ENCODE assay signal across 17 cellular contexts in the genomic region with DNA sequence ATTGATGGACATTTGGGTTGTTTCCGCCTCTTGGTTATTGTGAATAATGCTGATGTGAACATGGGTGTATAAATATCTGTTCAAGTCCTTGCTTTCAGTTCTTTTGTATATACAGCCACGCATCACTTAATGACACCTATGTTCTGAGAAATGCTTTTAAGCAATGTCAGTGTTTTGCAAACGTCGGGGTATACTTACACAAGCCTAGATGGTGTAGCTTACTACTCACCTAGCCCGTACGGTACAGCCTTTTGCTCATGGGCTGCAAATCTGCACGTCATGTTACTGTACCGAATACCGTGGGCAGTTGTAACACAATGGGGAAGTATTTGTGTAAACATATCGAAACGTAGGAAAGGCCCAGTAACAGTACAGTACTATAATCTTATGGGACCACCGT. TPM values are rescaled to one million over a fixed set of nuclear protein-coding genes. Genes with fewer than 3 reads are reported as not detected.
A peak's percentile ranks its signal among the peaks of the same experiment; 100 is the strongest.
DNase-seq lines count a peak whose midpoint lies in the region; ATAC-seq, FAIRE-seq and TF ChIP-seq lines count a peak whose summit lies in the region.
"Had no signal": no experiment of that assay in that cellular context is flagged by ENCODE, and none has a peak within 500 bp of the region (broad histone marks: within the 10 kb centered on the region; RNA-seq: fewer than 3 reads in every experiment).

No MANE protein-coding gene starts in this region.

- CTCF ChIA-PET in K562 (lab: Yijun Ruan, JAX; ENCODE audit: low intra/inter-chr PET ratio), result no interaction called here
- CTCF ChIA-PET in activated CD8-positive, alpha-beta T cell treated with anti-CD3 and anti-CD28 coated beads, Interleukin-2, amount 10 ng/mL, durations not matched to agents 7 days and 5 days (lab: Charles Lee), result interaction anchor here (1.0 to 2.2 kb wide), 4 partner anchors 9 to 90 kb away, joined by 3 to 11 read pairs (median 4); no protein-coding TSS in a partner anchor

- H2AFZ ChIP-seq in K562 (ENCODE audit: low read depth, low read length), result no peak overlapping the region

- no peaks in the 10 kb centered on the region for H3K27me3 Mint-ChIP-seq in T-helper 2 cell treated with Interferon-gamma antibody and Interleukin-4, amounts not matched to agents 5 μg/mL and 100 μg/mL, for 36 hours (ENCODE audit: low read depth)
- H3K27me3 Mint-ChIP-seq in activated CD8-positive, alpha-beta T cell treated with anti-CD3 and anti-CD28 coated beads, Interleukin-2, amount 10 ng/mL, durations not matched to agents 7 days and 5 days (ENCODE audit: low read depth), result no peaks in the 10 kb centered on the region

- H3K4me3 ChIP-seq in K562 (no peak overlapping the region), spleen (peak overlapping the region in 1 of 8 donors; percentile 42)
- H3K4me3 ChIP-seq: dorsolateral prefrontal cortex, transverse colon had no signal

- H3K79me2 ChIP-seq in K562 (ENCODE audit: control insufficient read depth, insufficient read depth, low read length), result peaks cover 45% of the 10 kb centered on the region

- H3K36me3 ChIP-seq in K562 (ENCODE audit: control insufficient read depth, insufficient read depth, low read length), result peaks cover 5% of the 10 kb centered on the region; the same call in 2 of the 3 replicates
- H3K36me3 ChIP-seq in spleen, result peaks cover 0 to 12% (median 0%) of the 10 kb centered on the region in 6 donors
- H3K36me3 ChIP-seq: transverse colon had no signal

- TF ChIP-seq RAD21 in K562 (CRISPR knock-in tag; conservative IDR thresholded peaks at IDR 0.05 in 1 of 2, IDR thresholded peaks at IDR 0.05 in 1 of 2), result no peak

- H3K9me3 Mint-ChIP-seq in T-helper 2 cell treated with Interferon-gamma antibody and Interleukin-4, amounts not matched to agents 5 μg/mL and 100 μg/mL, for 36 hours, result peaks cover 7% of the 10 kb centered on the region
- peaks cover 15% of the 10 kb centered on the region for H3K9me3 Mint-ChIP-seq in activated CD8-positive, alpha-beta T cell treated with anti-CD3 and anti-CD28 coated beads, Interleukin-2, amount 10 ng/mL, durations not matched to agents 7 days and 5 days (ENCODE audit: insufficient read depth)

- H3K27me3 ChIP-seq in K562 (ENCODE audit: control insufficient read depth in 2 of 2, insufficient read depth in 2 of 2, low read length in 2 of 2) (no peaks in the 10 kb centered on the region), spleen (replicated peaks in 1 of 7) (no peaks in the 10 kb centered on the region)
- H3K27me3 ChIP-seq: dorsolateral prefrontal cortex, transverse colon had no signal

- H3K9me1 ChIP-seq in K562 (ENCODE audit: control insufficient read depth, insufficient read depth, low read length), result no peaks in the 10 kb centered on the region

- H3K4me3 Mint-ChIP-seq in T-helper 2 cell treated with Interferon-gamma antibody and Interleukin-4, amounts not matched to agents 5 μg/mL and 100 μg/mL, for 36 hours, result no peak overlapping the region
- H3K4me3 Mint-ChIP-seq in activated CD8-positive, alpha-beta T cell treated with anti-CD3 and anti-CD28 coated beads, Interleukin-2, amount 10 ng/mL, durations not matched to agents 7 days and 5 days, result no peak overlapping the region
- H3K4me3 Mint-ChIP-seq: nephron had no signal

- in situ Hi-C loops in K562 (cut with MboI), result no loop called here

- BruUV-seq in K562 (replicated peaks; lab: Mats Ljungman, UMichigan), result no TSS peak

- no peak for TF ChIP-seq EP300 in K562 (IDR thresholded peaks at IDR 0.05; ENCODE audit: low read length)

- TF ChIP-seq POLR2A in K562 (conservative IDR thresholded peaks at IDR 0.05) (no peak), spleen (IDR thresholded peaks at IDR 0.05) (no peak)

- H3K9ac ChIP-seq in K562 (ENCODE audit: insufficient read depth in 1 of 2, low read depth in 2 of 2, low read length in 2 of 2), result no peak overlapping the region

- POLR2A ChIA-PET in K562 (lab: Yijun Ruan, JAX), result interaction anchor here (0.7 to 1.1 kb wide), 3 partner anchors 8 to 14 kb away, joined by 3 read pairs; no protein-coding TSS in a partner anchor
- POLR2A ChIA-PET in activated CD8-positive, alpha-beta T cell treated with anti-CD3 and anti-CD28 coated beads, Interleukin-2, amount 10 ng/mL, durations not matched to agents 7 days and 5 days (lab: Charles Lee), result no interaction called here

- intact Hi-C loops in K562 (cut with micrococcal nuclease), result no loop called here
- intact Hi-C loops in spleen (cut with DNase I; ENCODE audit: low total_unique reads), result no loop called here

- peaks cover 31% of the 10 kb centered on the region for H3K36me3 Mint-ChIP-seq in T-helper 2 cell treated with Interferon-gamma antibody and Interleukin-4, amounts not matched to agents 5 μg/mL and 100 μg/mL, for 36 hours (ENCODE audit: low read depth)
- H3K36me3 Mint-ChIP-seq in activated CD8-positive, alpha-beta T cell treated with anti-CD3 and anti-CD28 coated beads, Interleukin-2, amount 10 ng/mL, durations not matched to agents 7 days and 5 days (ENCODE audit: low read depth), result peaks cover 25% of the 10 kb centered on the region

- peaks cover 14% of the 10 kb centered on the region for H4K20me1 ChIP-seq in K562 (replicated peaks; ENCODE audit: control insufficient read depth, insufficient read depth, low read length)

- peaks cover 25 to 41% of the 10 kb centered on the region in 2 experiments for H3K4me1 ChIP-seq in K562 (replicated peaks in 1 of 2; ENCODE audit: control insufficient read depth in 2 of 2, insufficient read depth in 2 of 2, low read length in 2 of 2)
- H3K4me1 ChIP-seq in spleen, result peaks cover 10 to 100% (median 67%) of the 10 kb centered on the region in 6 donors

- ATAC-seq in HG02938 (IDR thresholded peaks at IDR 0.05; ENCODE audit: unreplicated experiment) (peak; percentile 48), K562 (peak; percentile 21; the same call in 2 of the 3 replicates)
- no peak for ATAC-seq in activated CD8-positive, alpha-beta T cell treated with anti-CD3 and anti-CD28 coated beads, Interleukin-2, amount 10 ng/mL, durations not matched to agents 7 days and 5 days

- WGBS in K562 (ENCODE audit: insufficient coverage, low coverage, missing lambda C conversion rate), result 48% methylated on average over 12 of the region's 12 CpGs
- 35 to 56% (median 50%) methylated on average over 12 of the region's 12 CpGs for WGBS in spleen, 5 donors

- H3K4me2 ChIP-seq in K562 (ENCODE audit: insufficient read depth, low read length), result peak overlapping the region; percentile 42

- H3K9me3 ChIP-seq in K562 (replicated peaks; ENCODE audit: control insufficient read depth, insufficient read depth, low read depth, low read length) (peaks cover 3% of the 10 kb centered on the region; the same call in 1 of the 2 replicates), spleen (peaks cover 0 to 14% (median 7%) of the 10 kb centered on the region in 8 donors)
- H3K9me3 ChIP-seq: transverse colon had no signal

- H3K27ac ChIP-seq in K562 (ENCODE audit: extremely low read depth, low read depth, low read length) (no peak overlapping the region), spleen (peak overlapping the region in 7 of 8 donors; percentile 53 to 87 (median 82))
- H3K27ac ChIP-seq: dorsolateral prefrontal cortex, transverse colon had no signal

- FAIRE-seq in K562 (lab: Jason Lieb, UNC), result no peak
- FAIRE-seq: frontal cortex, kidney had no signal

- TF ChIP-seq CTCF in K562 (IDR thresholded peaks at IDR 0.05 in 2 of 3, conservative IDR thresholded peaks at IDR 0.05 in 1 of 3; ENCODE audit: insufficient read depth in 2 of 3, low read depth in 1 of 3, low read length in 3 of 3) (no peak), spleen (IDR thresholded peaks at IDR 0.05 in 8 of 11, conservative IDR thresholded peaks at IDR 0.05 in 3 of 11) (no peak)

- no peak for DNase-seq in T-helper 2 cell treated with Interferon-gamma antibody and Interleukin-4, amounts not matched to agents 5 μg/mL and 100 μg/mL, for 36 hours (ENCODE audit: low spot score)
- DNase-seq in T-helper 2 cell (no peak), K562 (ENCODE audit: extremely low read depth in 1 of 4, low spot score in 3 of 4) (no peak), spleen (no peak), COLO668 (lab: John Stamatoyannopoulos, UW; ENCODE audit: unreplicated experiment) (no peak), NCI-H2081 (lab: John Stamatoyannopoulos, UW) (no peak)
- DNase-seq in activated CD8-positive, alpha-beta T cell treated with anti-CD3 and anti-CD28 coated beads, Interleukin-2, amount 10 ng/mL, durations not matched to agents 7 days and 5 days, result no peak
- DNase-seq: DMS 273 treated with DMSO at 0.1 percent for 48 hours, dorsolateral prefrontal cortex, kidney, NCI-H2081 treated with DMSO at 0.1 percent for 48 hours, OCI-M1, T-helper 9 cell, transverse colon had no signal

- H3K27ac Mint-ChIP-seq in T-helper 2 cell treated with Interferon-gamma antibody and Interleukin-4, amounts not matched to agents 5 μg/mL and 100 μg/mL, for 36 hours, result peak overlapping the region; percentile 12
- H3K27ac Mint-ChIP-seq in activated CD8-positive, alpha-beta T cell treated with anti-CD3 and anti-CD28 coated beads, Interleukin-2, amount 10 ng/mL, durations not matched to agents 7 days and 5 days, result no peak overlapping the region
- H3K27ac Mint-ChIP-seq: nephron had no signal

- peaks cover 27% of the 10 kb centered on the region for H3K4me1 Mint-ChIP-seq in T-helper 2 cell treated with Interferon-gamma antibody and Interleukin-4, amounts not matched to agents 5 μg/mL and 100 μg/mL, for 36 hours (ENCODE audit: low read depth)
- H3K4me1 Mint-ChIP-seq in activated CD8-positive, alpha-beta T cell treated with anti-CD3 and anti-CD28 coated beads, Interleukin-2, amount 10 ng/mL, durations not matched to agents 7 days and 5 days (ENCODE audit: low read depth), result peaks cover 12% of the 10 kb centered on the region
- H3K4me1 Mint-ChIP-seq: nephron had no signal

RNA-seq across cellular contexts. Expression of gene RALB, which starts 12.3 kb away (rescaled TPM):
- 8.4 and 11.1 TPM in 2 replicates for total RNA-seq in K562 (2011; cell fraction: chromatin; rRNA removed; ENCODE audit: low replicate concordance)
- 7.0 and 9.2 TPM in 2 replicates for total RNA-seq in K562 (2011; cell fraction: nucleolus; rRNA removed)
- 10.0 and 20.5 TPM in 2 replicates for total RNA-seq in K562 (2011; cell fraction: nucleoplasm; rRNA removed)
- 32.6 and 38.2 TPM in 2 replicates for total RNA-seq in K562 (2014; rRNA removed)
- total RNA-seq in K562 (2014; rRNA removed; fragmentation: Illumina TruSeq; extraction: Trizol), result 38.4 and 42.0 TPM in 2 replicates
- total RNA-seq in K562 (2015; rRNA removed; fragmentation: Illumina TruSeq; extraction: Trizol), result 58.1 and 65.6 TPM in 2 replicates
- total RNA-seq in K562 (2021), result 30.9 and 31.6 TPM in 2 replicates
- polyA plus RNA-seq in K562 (2011; rRNA removed), result 53.5 and 64.2 TPM in 2 replicates
- 26.9 and 46.9 TPM in 2 replicates for polyA plus RNA-seq in K562 (2011; cell fraction: cytosol; rRNA removed)
- 11.6 and 15.0 TPM in 2 replicates for polyA plus RNA-seq in K562 (2011; cell fraction: nucleus; rRNA removed)
- polyA plus RNA-seq in K562 (2012), result 67.0 TPM in 2 replicates
- 48.1 and 56.8 TPM in 2 replicates for polyA plus RNA-seq in K562 (2014; fragmentation: Illumina TruSeq; extraction: Trizol)
- polyA plus RNA-seq in K562 (2014; fragmentation: Nextera tagmentation; extraction: Ambion mirVana), result 10 to 100 TPM; 14.8 to 29.9 TPM
- 41.1 and 46.6 TPM in 2 replicates for polyA plus RNA-seq in K562 (2014; rRNA removed)
- 38.1 and 47.9 TPM in 2 replicates for polyA minus RNA-seq in K562 (2011; rRNA and poly(A)+ RNA removed)
- polyA minus RNA-seq in K562 (2011; cell fraction: cytosol; rRNA and poly(A)+ RNA removed), result 17.7 and 19.5 TPM in 2 replicates
- polyA minus RNA-seq in K562 (2011; cell fraction: nucleus; rRNA and poly(A)+ RNA removed), result 7.8 and 12.8 TPM in 2 replicates
- 100 to 1,000 TPM in 3 of 7 donors, 10 to 100 TPM in 4; 67.2 to 126 (median 96.3) TPM for total RNA-seq in spleen
- polyA plus RNA-seq in spleen, result 10 to 100 TPM; 26.6 to 61.5 (median 38.0) TPM
- 10 to 100 TPM; 39.4 to 45.4 TPM for total RNA-seq in activated CD8-positive, alpha-beta T cell treated with anti-CD3 and anti-CD28 coated beads, Interleukin-2, amount 10 ng/mL, durations not matched to agents 7 days and 5 days

RNA-seq across cellular contexts. Expression of gene TMEM185B, which starts 41.8 kb away (rescaled TPM):
- total RNA-seq in K562 (2011; cell fraction: chromatin; rRNA removed; ENCODE audit: low replicate concordance), result 24.9 and 37.8 TPM in 2 replicates
- total RNA-seq in K562 (2011; cell fraction: nucleolus; rRNA removed), result 22.9 and 35.9 TPM in 2 replicates
- 26.7 and 29.2 TPM in 2 replicates for total RNA-seq in K562 (2011; cell fraction: nucleoplasm; rRNA removed)
- total RNA-seq in K562 (2014; rRNA removed), result 17.8 and 26.9 TPM in 2 replicates
- 11.2 TPM in 2 replicates for total RNA-seq in K562 (2014; rRNA removed; fragmentation: Illumina TruSeq; extraction: Trizol)
- 11.5 and 11.6 TPM in 2 replicates for total RNA-seq in K562 (2015; rRNA removed; fragmentation: Illumina TruSeq; extraction: Trizol)
- total RNA-seq in K562 (2021), result 26.3 and 27.3 TPM in 2 replicates
- polyA plus RNA-seq in K562 (2011; rRNA removed), result 8.7 and 12.1 TPM in 2 replicates
- 10.8 and 16.1 TPM in 2 replicates for polyA plus RNA-seq in K562 (2011; cell fraction: cytosol; rRNA removed)
- 19.2 and 23.5 TPM in 2 replicates for polyA plus RNA-seq in K562 (2011; cell fraction: nucleus; rRNA removed)
- polyA plus RNA-seq in K562 (2012), result 22.9 and 28.1 TPM in 2 replicates
- polyA plus RNA-seq in K562 (2014; fragmentation: Illumina TruSeq; extraction: Trizol), result 23.4 and 28.2 TPM in 2 replicates
- 1 to 10 TPM; 2.9 to 3.2 TPM for polyA plus RNA-seq in K562 (2014; fragmentation: Nextera tagmentation; extraction: Ambion mirVana)
- 12.0 and 14.6 TPM in 2 replicates for polyA plus RNA-seq in K562 (2014; rRNA removed)
- 8.3 and 8.6 TPM in 2 replicates for polyA minus RNA-seq in K562 (2011; rRNA and poly(A)+ RNA removed)
- polyA minus RNA-seq in K562 (2011; cell fraction: cytosol; rRNA and poly(A)+ RNA removed), result 7.0 and 8.9 TPM in 2 replicates
- polyA minus RNA-seq in K562 (2011; cell fraction: nucleus; rRNA and poly(A)+ RNA removed), result 9.2 and 13.6 TPM in 2 replicates
- 10 to 100 TPM; 18.3 to 35.6 (median 23.6) TPM for total RNA-seq in spleen
- polyA plus RNA-seq in spleen, result 1 to 10 TPM; 3.9 to 5.5 (median 4.0) TPM
- total RNA-seq in activated CD8-positive, alpha-beta T cell treated with anti-CD3 and anti-CD28 coated beads, Interleukin-2, amount 10 ng/mL, durations not matched to agents 7 days and 5 days, result 10 to 100 TPM; 25.6 to 25.8 TPM
